ENCODE assay signal across 1 cellular context in genomic region chr3:51887620-51888019, GRCh38.
TF ChIP-seq lines count a peak whose summit lies in the region.

No MANE protein-coding gene starts in this region.

TF ChIP-seq in H1, 55 proteins besides CTCF, POLR2A, EP300 and RAD21:
- TF ChIP-seq CREB1 (IDR thresholded peaks at IDR 0.05), result no peak
- no peak for TF ChIP-seq TBP (IDR thresholded peaks at IDR 0.05; ENCODE audit: low read depth, low read length)
- no peak for TF ChIP-seq USF2 (IDR thresholded peaks at IDR 0.05; ENCODE audit: low read length)
- TF ChIP-seq SIX5 (IDR thresholded peaks at IDR 0.05; ENCODE audit: low read depth, low read length), result no peak
- no peak for TF ChIP-seq HDAC2 (IDR thresholded peaks at IDR 0.05; ENCODE audit: borderline replicate concordance in 1 of 2, low read depth in 2 of 2, low read length in 2 of 2)
- no peak for TF ChIP-seq TAF1 (IDR thresholded peaks at IDR 0.05; ENCODE audit: low read depth, low read length)
- no peak for TF ChIP-seq SP1 (IDR thresholded peaks at IDR 0.05; ENCODE audit: low read depth, low read length)
